6 cellular contexts compared by ENCODE assay signal in genomic region chr16:28689425-28689824, GRCh38. TPM values are rescaled to one million over a fixed set of nuclear protein-coding genes. Genes with fewer than 3 reads are reported as not detected.
"Had no signal": no experiment of that assay in that cellular context is flagged by ENCODE, and none has a peak within 500 bp of the region (broad histone marks: within the 10 kb centered on the region; RNA-seq: fewer than 3 reads in every experiment).

No MANE protein-coding gene starts in this region.

RNA-seq across cellular contexts. Expression of gene NPIPB8, which starts 51.6 kb away (rescaled TPM):
- total RNA-seq: K562, M059J, Right ventricle myocardium inferior, RPMI7951, SJCRH30 had no signal
- polyA plus RNA-seq: IgD-negative memory B cell had no signal
